In genomic region chr5:72108200-72109050, GRCh38 we compare ENCODE assay signal across 8 cellular contexts. TPM values are rescaled to one million over a fixed set of nuclear protein-coding genes. Genes with fewer than 3 reads are reported as not detected.
DNase-seq lines count a peak whose midpoint lies in the region; ATAC-seq, FAIRE-seq and TF ChIP-seq lines count a peak whose summit lies in the region.

No MANE protein-coding gene starts in this region.

- intact Hi-C loops in PC-3 (cut with micrococcal nuclease) (loop anchor here (10.0 kb wide), 2 partner anchors 94 to 174 kb away; no protein-coding TSS in a partner anchor), kidney (cut with DNase I) (no loop called here), spleen (cut with DNase I; ENCODE audit: low total_unique reads) (no loop called here), CD14-positive monocyte (cut with micrococcal nuclease) (no loop called here)

- H3K4me3 ChIP-seq in DOHH2 (ENCODE audit: low read length), result peak overlapping the region; percentile 48
- peak overlapping the region; percentile 90 for H3K4me3 ChIP-seq in PC-3 (ENCODE audit: low read length)
- peak overlapping the region; percentile 62 to 69 for H3K4me3 ChIP-seq in kidney (ENCODE audit: low read length in 2 of 2)
- H3K4me3 ChIP-seq in spleen, result peak overlapping the region; percentile 40 to 81 (median 64)

- H3K36me3 Mint-ChIP-seq in HFFc6 (ENCODE audit: low read depth) (peaks cover 36% of the 10 kb centered on the region), CD14-positive monocyte (peaks cover 0 to 7% of the 10 kb centered on the region in 2 donors)

- H2AFZ ChIP-seq in PC-3 (ENCODE audit: low read length), result peak overlapping the region; percentile 92

- WGBS in spleen, 5 donors, result 1 to 2% (median 1%) methylated on average over 46 to 72 of the region's 72 CpGs

- H3K4me2 ChIP-seq in DOHH2 (ENCODE audit: low read length), result peak overlapping the region; percentile 35
- H3K4me2 ChIP-seq in PC-3 (ENCODE audit: low read length), result peak overlapping the region; percentile 98

- H3K79me2 ChIP-seq in DOHH2 (ENCODE audit: control insufficient read depth, low read length) (no peaks in the 10 kb centered on the region), PC-3 (ENCODE audit: low read length) (peaks cover 48% of the 10 kb centered on the region)

- no peaks in the 10 kb centered on the region for H4K20me1 ChIP-seq in DOHH2 (ENCODE audit: control insufficient read depth, insufficient read depth, low read depth, low read length)
- H4K20me1 ChIP-seq in PC-3 (ENCODE audit: low read length), result no peaks in the 10 kb centered on the region

- H3K4me1 ChIP-seq in DOHH2 (ENCODE audit: control insufficient read depth, low read length) (no peaks in the 10 kb centered on the region), PC-3 (ENCODE audit: insufficient read depth, low read length) (peaks cover 5% of the 10 kb centered on the region; the same call in 1 of the 2 replicates), kidney (ENCODE audit: control insufficient read depth in 1 of 2, insufficient read depth in 1 of 2, low read depth in 1 of 2, low read length in 2 of 2) (peaks cover 0 to 2% of the 10 kb centered on the region in 2 donors), spleen (peaks cover 11 to 31% (median 22%) of the 10 kb centered on the region in 6 donors)

- DNase-seq in HFFc6 (peak; percentile 55), PC-3 (peak; percentile 55), kidney (peak; percentile 86), spleen (peak; percentile 77), HT-29 (ENCODE audit: low spot score) (no peak), CD14-positive monocyte (ENCODE audit: low spot score) (no peak)

- TF ChIP-seq CTCF in DOHH2 (IDR thresholded peaks at IDR 0.05; ENCODE audit: low read depth, low read length, poor library complexity, severe bottlenecking) (no peak), HFFc6 (IDR thresholded peaks at IDR 0.05) (no peak), PC-3 (conservative IDR thresholded peaks at IDR 0.05; ENCODE audit: low read depth, low read length) (no peak), kidney (IDR thresholded peaks at IDR 0.05; ENCODE audit: borderline replicate concordance, extremely low read depth, insufficient read depth) (no peak), spleen (IDR thresholded peaks at IDR 0.05 in 8 of 11, conservative IDR thresholded peaks at IDR 0.05 in 3 of 11) (no peak), CD14-positive monocyte (IDR thresholded peaks at IDR 0.05) (no peak)

- H3K27me3 Mint-ChIP-seq in HFFc6 (ENCODE audit: insufficient read depth) (peaks cover 1% of the 10 kb centered on the region; the same call in 1 of the 2 replicates), CD14-positive monocyte (ENCODE audit: low read depth in 3 of 3) (peaks cover 58 to 74% (median 63%) of the 10 kb centered on the region in 3 donors)

- CTCF ChIA-PET in PC-3 (lab: Charles Lee), result interaction anchor here (0.6 kb wide), 2 partner anchors 299 to 325 kb away, joined by 4 to 5 read pairs; no protein-coding TSS in a partner anchor

- no TSS peak for BruUV-seq in PC-3 (replicated peaks; lab: Mats Ljungman, UMichigan)

- H3K27ac ChIP-seq in DOHH2 (ENCODE audit: low read depth, low read length) (no peak overlapping the region), PC-3 (ENCODE audit: low read length) (no peak overlapping the region), cingulate gyrus (ENCODE audit: low read depth, low read length) (peak overlapping the region; percentile 93), kidney (ENCODE audit: low read depth in 2 of 2, low read length in 2 of 2) (no peak overlapping the region), spleen (peak overlapping the region in 3 of 8 donors; percentile 19 to 64 (median 57))

- H3K4me1 Mint-ChIP-seq in HFFc6 (ENCODE audit: low read depth) (peaks cover 46% of the 10 kb centered on the region), CD14-positive monocyte (peaks cover 8% of the 10 kb centered on the region)

- H3K9ac ChIP-seq in PC-3 (ENCODE audit: low read length), result peak overlapping the region; percentile 68
- H3K9ac ChIP-seq in kidney (ENCODE audit: low read length in 2 of 2), result no peak overlapping the region

- TF ChIP-seq POLR2A in spleen (IDR thresholded peaks at IDR 0.05), result no peak

- peak; percentile 77 for ATAC-seq in PC-3

- H3K4me3 Mint-ChIP-seq in HFFc6, result peak overlapping the region; percentile 95
- peak overlapping the region in 1 of 2 donors; percentile 88 for H3K4me3 Mint-ChIP-seq in CD14-positive monocyte

- FAIRE-seq in kidney (lab: Jason Lieb, UNC), result no peak

- POLR2A ChIA-PET in PC-3 (lab: Charles Lee; ENCODE audit: unreplicated experiment), result interaction anchor here (0.6 kb wide), 1 partner anchor 654 kb away, joined by 5 read pairs; no protein-coding TSS in a partner anchor

- H3K9me2 ChIP-seq in DOHH2 (replicated peaks; ENCODE audit: control insufficient read depth, low read length), result no peaks in the 10 kb centered on the region
- H3K9me2 ChIP-seq in PC-3 (replicated peaks; ENCODE audit: low read length), result no peaks in the 10 kb centered on the region

- no peaks in the 10 kb centered on the region for H3K36me3 ChIP-seq in DOHH2 (ENCODE audit: control insufficient read depth, low read length)
- H3K36me3 ChIP-seq in PC-3 (ENCODE audit: low read depth, low read length), result no peaks in the 10 kb centered on the region
- H3K36me3 ChIP-seq in kidney (ENCODE audit: control insufficient read depth in 1 of 2, insufficient read depth in 2 of 2, low read length in 2 of 2), result no peaks in the 10 kb centered on the region
- H3K36me3 ChIP-seq in spleen, result no peaks in the 10 kb centered on the region

- H3K9me3 ChIP-seq in DOHH2 (ENCODE audit: control insufficient read depth, insufficient read depth, low read length), result no peaks in the 10 kb centered on the region
- no peaks in the 10 kb centered on the region for H3K9me3 ChIP-seq in PC-3 (ENCODE audit: low read length)
- no peaks in the 10 kb centered on the region for H3K9me3 ChIP-seq in kidney (ENCODE audit: control insufficient read depth in 1 of 2, low read length in 2 of 2)
- H3K9me3 ChIP-seq in spleen, result peaks cover 0 to 7% (median 0%) of the 10 kb centered on the region in 8 donors

- H3K9me3 Mint-ChIP-seq in HFFc6, result no peaks in the 10 kb centered on the region
- H3K9me3 Mint-ChIP-seq in CD14-positive monocyte, result peaks cover 0 to 11% (median 6%) of the 10 kb centered on the region in 7 donors

- H3K27me3 ChIP-seq in DOHH2 (ENCODE audit: control insufficient read depth, low read length) (peaks cover 9% of the 10 kb centered on the region), PC-3 (ENCODE audit: low read length) (no peaks in the 10 kb centered on the region), spleen (replicated peaks in 1 of 7) (peaks cover 0 to 76% (median 24%) of the 10 kb centered on the region in 7 donors)

- H3K27ac Mint-ChIP-seq in HFFc6 (peak overlapping the region; percentile 87), CD14-positive monocyte (no peak overlapping the region)

- H3F3A ChIP-seq in DOHH2 (ENCODE audit: control insufficient read depth, insufficient read depth), result no peaks in the 10 kb centered on the region
- no peaks in the 10 kb centered on the region for H3F3A ChIP-seq in PC-3 (ENCODE audit: low read length, unreplicated experiment)

RNA-seq across cellular contexts. Expression of gene MAP1B, which starts 1.1 kb away (rescaled TPM):
- total RNA-seq in HFFc6 (2021; fragmentation: NEBNext Ultra II Directional; extraction: Animal tissue kit (Norgen Biotek cat#: 25700)), result 100 to 1,000 TPM; 164 to 272 (median 235) TPM
- total RNA-seq in PC-3 (2014; rRNA removed) (12.8 and 18.2 TPM in 2 replicates), kidney (57.0 TPM), spleen (10 to 100 TPM in 5 of 7 donors, 1 to 10 TPM in 2; 5.7 to 17.3 (median 12.5) TPM)
- polyA plus RNA-seq in kidney (ENCODE audit: insufficient read depth, low read depth, low replicate concordance) (3.6 TPM), spleen (under 1 TPM; 0.68 to 0.76 (median 0.70) TPM), CD14-positive monocyte (under 1 TPM in 1 of 2 donors, not detected in 1; 0.02 TPM)
- total RNA-seq in HT-29 (2014; rRNA removed; shearing (Covaris generic)), result not detected in 2 replicates

Comparison
In these comparisons a context has a peak if more than half of its experiments do, and no peak if none do; other contexts are left out.
1. DNase-seq: peak in HFFc6 (single experiment), PC-3 (single experiment), kidney (single experiment) and spleen (single experiment); none in HT-29 (single experiment) and CD14-positive monocyte (single experiment).
2. Peak in every context shown above with its lines, with median percentiles within 50 percentile points of each other: H3K4me3 ChIP-seq.